ENCODE assay signal across 9 cellular contexts in genomic region chr12:53695148-53696138, GRCh38. TPM values are rescaled to one million over a fixed set of nuclear protein-coding genes. Genes with fewer than 3 reads are reported as not detected.
DNase-seq lines count a peak whose midpoint lies in the region; ATAC-seq and TF ChIP-seq lines count a peak whose summit lies in the region.
"Had no signal": no experiment of that assay in that cellular context is flagged by ENCODE, and none has a peak within 500 bp of the region (broad histone marks: within the 10 kb centered on the region; RNA-seq: fewer than 3 reads in every experiment).

No MANE protein-coding gene starts in this region.

- H3K36me3 Mint-ChIP-seq in naive thymus-derived CD4-positive, alpha-beta T cell, result peaks cover 0 to 9% (median 4%) of the 10 kb centered on the region in 5 donors

- intact Hi-C loops in naive thymus-derived CD4-positive, alpha-beta T cell (cut with micrococcal nuclease), result loop anchor here in 1 of 2 donors (2.0 kb wide), 2 partner anchors 19 to 31 kb away; partner anchors contain the start of genes ATP5MC2 and CALCOCO1
- intact Hi-C loops in uterus (cut with DNase I; ENCODE audit: low total_unique reads), result no loop called here

- peak; percentile 86 to 87 for ATAC-seq in activated CD4-positive, CD25-positive, alpha-beta regulatory T cell treated with anti-CD3 and anti-CD28 coated beads, Interleukin-2, amount 50 U/mL, for 24 hours
- peak; percentile 63 for ATAC-seq in naive thymus-derived CD4-positive, alpha-beta T cell
- no peak for ATAC-seq in HG03342 (IDR thresholded peaks at IDR 0.05; ENCODE audit: unreplicated experiment)

- no peak overlapping the region for H3K27ac Mint-ChIP-seq in naive thymus-derived CD4-positive, alpha-beta T cell

- H3K4me1 ChIP-seq in naive thymus-derived CD4-positive, alpha-beta T cell (ENCODE audit: control insufficient read depth in 2 of 2, insufficient read depth in 2 of 2, low read length in 2 of 2), result peaks cover 7 to 23% of the 10 kb centered on the region in 2 donors
- H3K4me1 ChIP-seq in uterus, result no peaks in the 10 kb centered on the region

- POLR2A ChIA-PET in naive thymus-derived CD4-positive, alpha-beta T cell (lab: Charles Lee), result interaction anchor here (1.2 to 1.5 kb wide), 2 partner anchors 19 to 31 kb away, joined by 3 read pairs; partner anchors contain the start of gene ATP5MC2

- no peaks in the 10 kb centered on the region for H3K9me3 ChIP-seq in naive thymus-derived CD4-positive, alpha-beta T cell (ENCODE audit: control insufficient read depth in 2 of 3, low read length in 3 of 3)
- no peaks in the 10 kb centered on the region for H3K9me3 ChIP-seq in uterus

- no peak overlapping the region for H3K4me3 ChIP-seq in naive thymus-derived CD4-positive, alpha-beta T cell (ENCODE audit: low read length)
- no peak overlapping the region for H3K4me3 ChIP-seq in uterus

- TF ChIP-seq POLR2A in uterus (IDR thresholded peaks at IDR 0.05), result no peak

- peaks cover 79 to 88% (median 81%) of the 10 kb centered on the region in 5 donors for H3K27me3 Mint-ChIP-seq in naive thymus-derived CD4-positive, alpha-beta T cell

- peaks cover 0 to 7% (median 3%) of the 10 kb centered on the region in 11 donors for H3K9me3 Mint-ChIP-seq in naive thymus-derived CD4-positive, alpha-beta T cell

- no peaks in the 10 kb centered on the region for H3K36me3 ChIP-seq in naive thymus-derived CD4-positive, alpha-beta T cell (ENCODE audit: control insufficient read depth in 2 of 3, insufficient read depth in 3 of 3, low read length in 3 of 3)
- H3K36me3 ChIP-seq in uterus, result no peaks in the 10 kb centered on the region

- CTCF ChIA-PET in naive thymus-derived CD4-positive, alpha-beta T cell (lab: Charles Lee), result interaction anchor here (0.6 to 9.1 kb wide), 2 partner anchors 35 to 49 kb away, joined by 4 to 143 read pairs; no protein-coding TSS in a partner anchor

- H3K4me1 Mint-ChIP-seq in naive thymus-derived CD4-positive, alpha-beta T cell, result peaks cover 26 to 33% (median 30%) of the 10 kb centered on the region in 7 donors

- TF ChIP-seq CTCF in uterus (IDR thresholded peaks at IDR 0.05), result no peak

- no peak for DNase-seq in activated CD4-positive, CD25-positive, alpha-beta regulatory T cell (lab: John Stamatoyannopoulos, UW)
- DNase-seq in activated CD4-positive, alpha-beta T cell treated with anti-CD3 and anti-CD28 coated beads, Interleukin-2, amount 50 U/mL, for 1 hour, result peak; percentile 14
- DNase-seq in epithelial cell of prostate (ENCODE audit: low read depth, low spot score) (no peak), cerebellar cortex (ENCODE audit: low spot score) (no peak), uterus (no peak)
- DNase-seq in naive thymus-derived CD4-positive, alpha-beta T cell, result peak in 3 of 9 donors; percentile 12 to 50 (median 24)

- peak overlapping the region; percentile 82 for H3K27ac ChIP-seq in epithelial cell of prostate
- no peak overlapping the region for H3K27ac ChIP-seq in naive thymus-derived CD4-positive, alpha-beta T cell (ENCODE audit: low read depth, low read length)
- no peak overlapping the region for H3K27ac ChIP-seq in uterus

- peak overlapping the region; percentile 70 to 88 (median 82) for H3K4me3 Mint-ChIP-seq in naive thymus-derived CD4-positive, alpha-beta T cell

- peaks cover 26 to 30% of the 10 kb centered on the region in 2 donors for H3K27me3 ChIP-seq in naive thymus-derived CD4-positive, alpha-beta T cell (ENCODE audit: control insufficient read depth in 2 of 2, insufficient read depth in 2 of 2, low read length in 2 of 2)
- H3K27me3 ChIP-seq in uterus, result peaks cover 0 to 22% of the 10 kb centered on the region in 2 donors

RNA-seq across cellular contexts. Expression of gene ATP5MC2, which starts 19.6 kb away (rescaled TPM):
- total RNA-seq in naive thymus-derived CD4-positive, alpha-beta T cell, result 100 to 1,000 TPM; 237 to 332 (median 275) TPM
- polyA plus RNA-seq in naive thymus-derived CD4-positive, alpha-beta T cell, result 100 to 1,000 TPM; 586 to 659 TPM
- total RNA-seq in uterus, result 100 to 1,000 TPM in 2 of 4 donors, 10 to 100 TPM in 2; 68.9 to 215 (median 133) TPM

RNA-seq across cellular contexts. Expression of gene CALCOCO1, which starts 31.8 kb away (rescaled TPM):
- 100 to 1,000 TPM in 3 of 5 experiments, 10 to 100 TPM in 2; 66.1 to 175 (median 137) TPM for total RNA-seq in naive thymus-derived CD4-positive, alpha-beta T cell
- 10 to 100 TPM; 58.7 to 68.9 TPM for polyA plus RNA-seq in naive thymus-derived CD4-positive, alpha-beta T cell
- total RNA-seq in uterus, result 100 to 1,000 TPM; 121 to 219 (median 152) TPM

RNA-seq across cellular contexts. Expression of gene CISTR, which starts 56.3 kb away (rescaled TPM):
- total RNA-seq in naive thymus-derived CD4-positive, alpha-beta T cell, result not detected
- not detected for polyA plus RNA-seq in naive thymus-derived CD4-positive, alpha-beta T cell
- not detected for total RNA-seq in uterus
- total RNA-seq: temporal lobe had no signal
